In genomic region chr5:111159845-111160244, GRCh38 we compare ENCODE assay signal across 1 cellular context.
TF ChIP-seq lines count a peak whose summit lies in the region.

No MANE protein-coding gene starts in this region.

TF ChIP-seq in H1, 55 proteins besides CTCF, POLR2A, EP300 and RAD21:
- TF ChIP-seq KDM1A (IDR thresholded peaks at IDR 0.05; ENCODE audit: borderline replicate concordance, low read length) (no peak), EGR1 (IDR thresholded peaks at IDR 0.05; ENCODE audit: borderline replicate concordance, low read depth, low read length) (no peak), TAF7 (optimal IDR thresholded peaks at IDR 0.05; ENCODE audit: borderline replicate concordance, low read depth, low read length) (no peak), ASH2L (IDR thresholded peaks at IDR 0.05; ENCODE audit: low read length) (no peak), GABPA (IDR thresholded peaks at IDR 0.05; ENCODE audit: borderline replicate concordance, insufficient read depth, low read length) (no peak), CHD2 (IDR thresholded peaks at IDR 0.05; ENCODE audit: low read length) (no peak), SIN3A (conservative IDR thresholded peaks at IDR 0.05 in 1 of 2, IDR thresholded peaks at IDR 0.05 in 1 of 2; ENCODE audit: low read depth in 1 of 2, low read length in 2 of 2) (no peak), CEBPB (IDR thresholded peaks at IDR 0.05; ENCODE audit: low read depth, low read length) (no peak), BCL11A (IDR thresholded peaks at IDR 0.05; ENCODE audit: low read depth in 2 of 2, low read length in 2 of 2) (no peak), SP4 (IDR thresholded peaks at IDR 0.05; ENCODE audit: low read length) (no peak), BACH1 (IDR thresholded peaks at IDR 0.05; ENCODE audit: low read length) (no peak), MAX (IDR thresholded peaks at IDR 0.05) (no peak), PHF8 (conservative IDR thresholded peaks at IDR 0.05; ENCODE audit: low read depth, low read length) (no peak), HDAC6 (IDR thresholded peaks at IDR 0.05; ENCODE audit: low read depth, low read length) (no peak)
- TF ChIP-seq, protein P1, sequence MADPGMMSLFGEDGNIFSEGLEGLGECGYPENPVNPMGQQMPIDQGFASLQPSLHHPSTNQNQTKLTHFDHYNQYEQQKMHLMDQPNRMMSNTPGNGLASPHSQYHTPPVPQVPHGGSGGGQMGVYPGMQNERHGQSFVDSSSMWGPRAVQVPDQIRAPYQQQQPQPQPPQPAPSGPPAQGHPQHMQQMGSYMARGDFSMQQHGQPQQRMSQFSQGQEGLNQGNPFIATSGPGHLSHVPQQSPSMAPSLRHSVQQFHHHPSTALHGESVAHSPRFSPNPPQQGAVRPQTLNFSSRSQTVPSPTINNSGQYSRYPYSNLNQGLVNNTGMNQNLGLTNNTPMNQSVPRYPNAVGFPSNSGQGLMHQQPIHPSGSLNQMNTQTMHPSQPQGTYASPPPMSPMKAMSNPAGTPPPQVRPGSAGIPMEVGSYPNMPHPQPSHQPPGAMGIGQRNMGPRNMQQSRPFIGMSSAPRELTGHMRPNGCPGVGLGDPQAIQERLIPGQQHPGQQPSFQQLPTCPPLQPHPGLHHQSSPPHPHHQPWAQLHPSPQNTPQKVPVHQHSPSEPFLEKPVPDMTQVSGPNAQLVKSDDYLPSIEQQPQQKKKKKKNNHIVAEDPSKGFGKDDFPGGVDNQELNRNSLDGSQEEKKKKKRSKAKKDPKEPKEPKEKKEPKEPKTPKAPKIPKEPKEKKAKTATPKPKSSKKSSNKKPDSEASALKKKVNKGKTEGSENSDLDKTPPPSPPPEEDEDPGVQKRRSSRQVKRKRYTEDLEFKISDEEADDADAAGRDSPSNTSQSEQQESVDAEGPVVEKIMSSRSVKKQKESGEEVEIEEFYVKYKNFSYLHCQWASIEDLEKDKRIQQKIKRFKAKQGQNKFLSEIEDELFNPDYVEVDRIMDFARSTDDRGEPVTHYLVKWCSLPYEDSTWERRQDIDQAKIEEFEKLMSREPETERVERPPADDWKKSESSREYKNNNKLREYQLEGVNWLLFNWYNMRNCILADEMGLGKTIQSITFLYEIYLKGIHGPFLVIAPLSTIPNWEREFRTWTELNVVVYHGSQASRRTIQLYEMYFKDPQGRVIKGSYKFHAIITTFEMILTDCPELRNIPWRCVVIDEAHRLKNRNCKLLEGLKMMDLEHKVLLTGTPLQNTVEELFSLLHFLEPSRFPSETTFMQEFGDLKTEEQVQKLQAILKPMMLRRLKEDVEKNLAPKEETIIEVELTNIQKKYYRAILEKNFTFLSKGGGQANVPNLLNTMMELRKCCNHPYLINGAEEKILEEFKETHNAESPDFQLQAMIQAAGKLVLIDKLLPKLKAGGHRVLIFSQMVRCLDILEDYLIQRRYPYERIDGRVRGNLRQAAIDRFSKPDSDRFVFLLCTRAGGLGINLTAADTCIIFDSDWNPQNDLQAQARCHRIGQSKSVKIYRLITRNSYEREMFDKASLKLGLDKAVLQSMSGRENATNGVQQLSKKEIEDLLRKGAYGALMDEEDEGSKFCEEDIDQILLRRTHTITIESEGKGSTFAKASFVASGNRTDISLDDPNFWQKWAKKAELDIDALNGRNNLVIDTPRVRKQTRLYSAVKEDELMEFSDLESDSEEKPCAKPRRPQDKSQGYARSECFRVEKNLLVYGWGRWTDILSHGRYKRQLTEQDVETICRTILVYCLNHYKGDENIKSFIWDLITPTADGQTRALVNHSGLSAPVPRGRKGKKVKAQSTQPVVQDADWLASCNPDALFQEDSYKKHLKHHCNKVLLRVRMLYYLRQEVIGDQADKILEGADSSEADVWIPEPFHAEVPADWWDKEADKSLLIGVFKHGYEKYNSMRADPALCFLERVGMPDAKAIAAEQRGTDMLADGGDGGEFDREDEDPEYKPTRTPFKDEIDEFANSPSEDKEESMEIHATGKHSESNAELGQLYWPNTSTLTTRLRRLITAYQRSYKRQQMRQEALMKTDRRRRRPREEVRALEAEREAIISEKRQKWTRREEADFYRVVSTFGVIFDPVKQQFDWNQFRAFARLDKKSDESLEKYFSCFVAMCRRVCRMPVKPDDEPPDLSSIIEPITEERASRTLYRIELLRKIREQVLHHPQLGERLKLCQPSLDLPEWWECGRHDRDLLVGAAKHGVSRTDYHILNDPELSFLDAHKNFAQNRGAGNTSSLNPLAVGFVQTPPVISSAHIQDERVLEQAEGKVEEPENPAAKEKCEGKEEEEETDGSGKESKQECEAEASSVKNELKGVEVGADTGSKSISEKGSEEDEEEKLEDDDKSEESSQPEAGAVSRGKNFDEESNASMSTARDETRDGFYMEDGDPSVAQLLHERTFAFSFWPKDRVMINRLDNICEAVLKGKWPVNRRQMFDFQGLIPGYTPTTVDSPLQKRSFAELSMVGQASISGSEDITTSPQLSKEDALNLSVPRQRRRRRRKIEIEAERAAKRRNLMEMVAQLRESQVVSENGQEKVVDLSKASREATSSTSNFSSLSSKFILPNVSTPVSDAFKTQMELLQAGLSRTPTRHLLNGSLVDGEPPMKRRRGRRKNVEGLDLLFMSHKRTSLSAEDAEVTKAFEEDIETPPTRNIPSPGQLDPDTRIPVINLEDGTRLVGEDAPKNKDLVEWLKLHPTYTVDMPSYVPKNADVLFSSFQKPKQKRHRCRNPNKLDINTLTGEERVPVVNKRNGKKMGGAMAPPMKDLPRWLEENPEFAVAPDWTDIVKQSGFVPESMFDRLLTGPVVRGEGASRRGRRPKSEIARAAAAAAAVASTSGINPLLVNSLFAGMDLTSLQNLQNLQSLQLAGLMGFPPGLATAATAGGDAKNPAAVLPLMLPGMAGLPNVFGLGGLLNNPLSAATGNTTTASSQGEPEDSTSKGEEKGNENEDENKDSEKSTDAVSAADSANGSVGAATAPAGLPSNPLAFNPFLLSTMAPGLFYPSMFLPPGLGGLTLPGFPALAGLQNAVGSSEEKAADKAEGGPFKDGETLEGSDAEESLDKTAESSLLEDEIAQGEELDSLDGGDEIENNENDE (IDR thresholded peaks at IDR 0.05; ENCODE audit: insufficient replicate concordance, low read length) = no peak
- TF ChIP-seq, protein P2, sequence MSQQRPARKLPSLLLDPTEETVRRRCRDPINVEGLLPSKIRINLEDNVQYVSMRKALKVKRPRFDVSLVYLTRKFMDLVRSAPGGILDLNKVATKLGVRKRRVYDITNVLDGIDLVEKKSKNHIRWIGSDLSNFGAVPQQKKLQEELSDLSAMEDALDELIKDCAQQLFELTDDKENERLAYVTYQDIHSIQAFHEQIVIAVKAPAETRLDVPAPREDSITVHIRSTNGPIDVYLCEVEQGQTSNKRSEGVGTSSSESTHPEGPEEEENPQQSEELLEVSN (IDR thresholded peaks at IDR 0.05) = no peak
